14 cellular contexts compared by ENCODE assay signal in genomic region chr3:176967525-176967924, GRCh38.
"Had no signal": no experiment of that assay in that cellular context is flagged by ENCODE, and none has a peak within 500 bp of the region (broad histone marks: within the 10 kb centered on the region; RNA-seq: fewer than 3 reads in every experiment).

No MANE protein-coding gene starts in this region.

- DNase-seq: activated CD4-positive, alpha-beta T cell treated with anti-CD3 and anti-CD28 coated beads for 48 hours; activated naive CD4-positive, alpha-beta T cell treated with Interleukin-2 at 50 U/mL for 16 hours; activated naive CD8-positive, alpha-beta T cell treated with anti-CD3 and anti-CD28 coated beads, Interleukin-2, amount 50 U/mL, for 24 hours; central memory CD4-positive, alpha-beta T cell; erythroblast; hypothalamus; naive thymus-derived CD8-positive, alpha-beta T cell; posterior cingulate gyrus had no signal

- H3K36me3 ChIP-seq: vagina had no signal

- H3K4me3 Mint-ChIP-seq: activated naive CD8-positive, alpha-beta T cell treated with anti-CD3 and anti-CD28 coated beads, Interleukin-2, amount 50 U/mL, for 24 hours; activated T-helper 1 cell treated with anti-CD3 and anti-CD28 coated beads, Interleukin-12 subunit alpha, Interleukin-12 subunit beta, Interleukin-2, Interleukin-4 antibody, amounts not matched to agents 30 ng/mL and 10 ng/mL and 1 ng/mL, durations not matched to agents 14 hours and 24 hours and 36 hours; dendritic cell treated with granulocyte-macrophage colony-stimulating factor and Interleukin-4, amounts not matched to agents 40 ng/mL and 50 ng/mL, for 4 days; naive thymus-derived CD8-positive, alpha-beta T cell; WTC11 had no signal

- H3K9me3 ChIP-seq: vagina had no signal

- H3K4me1 ChIP-seq: vagina had no signal

- H3K27me3 ChIP-seq: vagina had no signal

- H3K36me3 Mint-ChIP-seq: naive thymus-derived CD8-positive, alpha-beta T cell; WTC11 had no signal

- ATAC-seq: activated naive CD8-positive, alpha-beta T cell treated with anti-CD3 and anti-CD28 coated beads, Interleukin-2, amount 50 U/mL, for 24 hours; naive thymus-derived CD8-positive, alpha-beta T cell; WTC11 had no signal

- H3K9me3 Mint-ChIP-seq: activated naive CD8-positive, alpha-beta T cell treated with anti-CD3 and anti-CD28 coated beads, Interleukin-2, amount 50 U/mL, for 24 hours; activated T-helper 1 cell treated with anti-CD3 and anti-CD28 coated beads, Interleukin-12 subunit alpha, Interleukin-12 subunit beta, Interleukin-2, Interleukin-4 antibody, amounts not matched to agents 30 ng/mL and 10 ng/mL and 1 ng/mL, durations not matched to agents 14 hours and 24 hours and 36 hours; dendritic cell treated with granulocyte-macrophage colony-stimulating factor and Interleukin-4, amounts not matched to agents 40 ng/mL and 50 ng/mL, for 4 days; naive thymus-derived CD8-positive, alpha-beta T cell had no signal

- H3K4me3 ChIP-seq: lung, skin epidermis, vagina had no signal

- H3K27ac Mint-ChIP-seq: activated naive CD8-positive, alpha-beta T cell treated with anti-CD3 and anti-CD28 coated beads, Interleukin-2, amount 50 U/mL, for 24 hours; activated T-helper 1 cell treated with anti-CD3 and anti-CD28 coated beads, Interleukin-12 subunit alpha, Interleukin-12 subunit beta, Interleukin-2, Interleukin-4 antibody, amounts not matched to agents 30 ng/mL and 10 ng/mL and 1 ng/mL, durations not matched to agents 14 hours and 24 hours and 36 hours; dendritic cell treated with granulocyte-macrophage colony-stimulating factor and Interleukin-4, amounts not matched to agents 40 ng/mL and 50 ng/mL, for 4 days; naive thymus-derived CD8-positive, alpha-beta T cell; WTC11 had no signal

- H3K27me3 Mint-ChIP-seq: dendritic cell treated with granulocyte-macrophage colony-stimulating factor and Interleukin-4, amounts not matched to agents 40 ng/mL and 50 ng/mL, for 4 days had no signal

- H3K4me1 Mint-ChIP-seq: activated naive CD8-positive, alpha-beta T cell treated with anti-CD3 and anti-CD28 coated beads, Interleukin-2, amount 50 U/mL, for 24 hours; WTC11 had no signal

- H3K27ac ChIP-seq: skin epidermis, vagina had no signal
